9 cellular contexts compared by ENCODE assay signal in genomic region chr1:29708818-29709710, GRCh38.
DNase-seq lines count a peak whose midpoint lies in the region; ATAC-seq, FAIRE-seq and TF ChIP-seq lines count a peak whose summit lies in the region.
"Had no signal": no experiment of that assay in that cellular context is flagged by ENCODE, and none has a peak within 500 bp of the region (broad histone marks: within the 10 kb centered on the region; RNA-seq: fewer than 3 reads in every experiment).

No MANE protein-coding gene starts in this region.

- 27 to 29% methylated on average over 12 of the region's 12 CpGs for WGBS in heart right ventricle, 2 donors
- WGBS in aorta, 2 donors, result 17 to 19% methylated on average over 12 of the region's 12 CpGs

- H3K4me2 ChIP-seq in fibroblast of lung (ENCODE audit: extremely low read depth, insufficient read depth, low read length), result peak overlapping the region; percentile 4

- no TSS peak for BruUV-seq in Panc1 (replicated peaks; lab: Mats Ljungman, UMichigan)

- no peak overlapping the region for H3K9ac ChIP-seq in fibroblast of lung (ENCODE audit: insufficient read depth, low read length)

- H3K27ac ChIP-seq in heart right ventricle (peak overlapping the region in 1 of 10 donors; percentile 80), Panc1 (ENCODE audit: low read length) (peak overlapping the region; percentile 77), fibroblast of lung (ENCODE audit: insufficient read depth, low read length) (peak overlapping the region; percentile 60), aorta (ENCODE audit: low read depth in 1 of 2, low read length in 2 of 2) (peak overlapping the region; percentile 71 to 95)

- intact Hi-C loops in cardiac septum (cut with DNase I) (no loop called here), heart right ventricle (cut with DNase I) (loop anchor here in 3 of 10 donors (10.0 kb wide), 2 partner anchors 474 to 996 kb away; partner anchors contain the start of genes MECR (in 2 of the 3) and PTPRU (in 2 of the 3)), Panc1 (cut with micrococcal nuclease; ENCODE audit: unreplicated experiment) (loop anchor here (10.0 kb wide), 1 partner anchor 474 kb away; the partner anchor contains the start of genes MECR and PTPRU), aorta (cut with DNase I) (loop anchor here (1.0 to 10.0 kb wide), 7 partner anchors 83 to 996 kb away; partner anchors contain the start of genes PTPRU (in 2 of the 2) and MECR (in 1 of the 2))

- H3K9me3 ChIP-seq in heart right ventricle (no peaks in the 10 kb centered on the region), Panc1 (ENCODE audit: control insufficient read depth, insufficient read depth, low read depth, low read length) (no peaks in the 10 kb centered on the region), fibroblast of lung (ENCODE audit: control insufficient read depth, insufficient read depth, low read depth, low read length) (no peaks in the 10 kb centered on the region), aorta (ENCODE audit: control insufficient read depth, low read length) (no peaks in the 10 kb centered on the region)

- H4K20me1 ChIP-seq in fibroblast of lung (ENCODE audit: control insufficient read depth, extremely low read depth, insufficient read depth, low read length), result no peaks in the 10 kb centered on the region

- in situ Hi-C loops in Panc1 (cut with HindIII; ENCODE audit: low pct_unique_long_range_greater_than_20kb, low sequenced_read_pairs), result no loop called here

- H3K36me3 ChIP-seq in heart right ventricle (no peaks in the 10 kb centered on the region), Panc1 (ENCODE audit: control insufficient read depth, insufficient read depth, low read length) (no peaks in the 10 kb centered on the region), fibroblast of lung (ENCODE audit: control insufficient read depth, insufficient read depth, low read length) (no peaks in the 10 kb centered on the region), aorta (ENCODE audit: control insufficient read depth in 1 of 2, insufficient read depth in 2 of 2, low read length in 1 of 2) (no peaks in the 10 kb centered on the region)

- CTCF ChIA-PET in Panc1 (lab: Charles Lee), result interaction anchor here (0.5 kb wide), 1 partner anchor 46 kb away, joined by 3 read pairs; no protein-coding TSS in a partner anchor

- H3K79me2 ChIP-seq in fibroblast of lung (ENCODE audit: control insufficient read depth, insufficient read depth, low read length), result no peaks in the 10 kb centered on the region

- H3K4me1 ChIP-seq in heart right ventricle (peaks cover 0 to 50% (median 9%) of the 10 kb centered on the region in 9 donors), Panc1 (ENCODE audit: control insufficient read depth, insufficient read depth, low read length) (peaks cover 22% of the 10 kb centered on the region), fibroblast of lung (ENCODE audit: control insufficient read depth, extremely low read depth, insufficient read depth, low read length) (peaks cover 21% of the 10 kb centered on the region), aorta (ENCODE audit: control insufficient read depth in 1 of 2, insufficient read depth in 2 of 2, low read length in 2 of 2) (no peaks in the 10 kb centered on the region)

- no peak for ATAC-seq in heart right ventricle
- peak; percentile 82 for ATAC-seq in Panc1
- ATAC-seq in aorta (ENCODE audit: low FRiP score), result peak; percentile 37

- POLR2A ChIA-PET in Panc1 (lab: Charles Lee), result no interaction called here

- H3K27me3 ChIP-seq in heart right ventricle (peaks cover 0 to 47% (median 33%) of the 10 kb centered on the region in 7 donors), Panc1 (ENCODE audit: control insufficient read depth, insufficient read depth, low read length) (no peaks in the 10 kb centered on the region), fibroblast of lung (ENCODE audit: control insufficient read depth, insufficient read depth, low read length) (peaks cover 9% of the 10 kb centered on the region), aorta (ENCODE audit: control insufficient read depth in 1 of 2, insufficient read depth in 2 of 2, low read length in 1 of 2) (no peaks in the 10 kb centered on the region)

- no peak for FAIRE-seq in D721Med (lab: Jason Lieb, UNC)
- FAIRE-seq: endometrium had no signal

- DNase-seq in cardiac septum (ENCODE audit: low spot score), result peak; percentile 64
- DNase-seq in heart right ventricle, result no peak
- DNase-seq in Panc1 (ENCODE audit: low read depth, low spot score), result peak; percentile 77
- DNase-seq in fibroblast of lung (ENCODE audit: low read depth in 2 of 2), result peak; percentile 60 to 91
- DNase-seq in aorta, result no peak
- no peak for DNase-seq in D721Med (ENCODE audit: insufficient read length, low spot score)
- DNase-seq in nucleus accumbens (lab: John Stamatoyannopoulos, UW), result no peak
- no peak for DNase-seq in superior temporal gyrus (ENCODE audit: extremely low spot score)

- peak overlapping the region; percentile 52 for H2AFZ ChIP-seq in fibroblast of lung (ENCODE audit: low read length)

- TF ChIP-seq CTCF in heart right ventricle (IDR thresholded peaks at IDR 0.05), result no peak
- no peak for TF ChIP-seq CTCF in Panc1 (IDR thresholded peaks at IDR 0.05)
- no peak for TF ChIP-seq CTCF in fibroblast of lung (conservative IDR thresholded peaks at IDR 0.05 in 1 of 2, IDR thresholded peaks at IDR 0.05 in 1 of 2; ENCODE audit: low read depth in 1 of 2, low read length in 2 of 2)
- TF ChIP-seq CTCF in D721Med (IDR thresholded peaks at IDR 0.05; ENCODE audit: insufficient read depth, missing control alignments), result no peak

- no peak overlapping the region for H3K4me3 ChIP-seq in heart right ventricle
- peak overlapping the region in 1 of 2 experiments; percentile 14; a peak in 1 of 4 replicates for H3K4me3 ChIP-seq in Panc1 (ENCODE audit: low read depth in 2 of 2, low read length in 2 of 2)
- H3K4me3 ChIP-seq in fibroblast of lung (replicated peaks in 1 of 4; ENCODE audit: control extremely low read depth in 1 of 4, insufficient read depth in 1 of 4, low read depth in 3 of 4, low read length in 4 of 4), result no peak overlapping the region
- no peak overlapping the region for H3K4me3 ChIP-seq in aorta (ENCODE audit: low read length in 2 of 2)

Comparison
In these comparisons a context has a peak if more than half of its experiments do, and no peak if none do; other contexts are left out.
1. DNase-seq: peak in cardiac septum (single experiment), Panc1 (single experiment) and fibroblast of lung (2 of 2); none in heart right ventricle (0 of 2), aorta (0 of 2), D721Med (single experiment), nucleus accumbens (0 of 56) and superior temporal gyrus (single experiment).
2. ATAC-seq: peak in Panc1 (single experiment) and aorta (single experiment); none in heart right ventricle (0 of 8).